ENCODE assay signal across 34 cellular contexts in the genomic region with DNA sequence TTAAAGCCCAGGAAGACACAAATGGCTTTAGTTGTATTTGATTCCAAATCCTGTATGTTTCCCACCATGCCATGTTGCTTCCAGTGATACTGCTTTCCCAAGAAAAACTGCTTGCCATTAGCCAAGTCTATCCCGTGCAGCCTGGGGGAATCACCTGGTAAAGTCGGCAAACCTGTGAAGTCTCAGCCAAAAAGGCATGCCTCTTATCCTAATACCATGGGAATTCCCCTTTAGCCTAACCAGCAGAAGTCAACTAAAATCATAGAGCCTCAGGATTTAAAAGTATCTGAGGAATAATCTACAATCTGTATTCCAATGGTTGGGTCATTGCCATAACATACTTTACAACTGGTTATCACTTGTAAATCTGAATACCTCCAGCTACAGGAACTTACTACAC.
"Had no signal": no experiment of that assay in that cellular context is flagged by ENCODE, and none has a peak within 500 bp of the region (broad histone marks: within the 10 kb centered on the region; RNA-seq: fewer than 3 reads in every experiment).

No MANE protein-coding gene starts in this region.

- H3K27me3 ChIP-seq: MG63 had no signal

- DNase-seq: Karpas-422, Kasumi-1, MG63, MM.1S, MV-4-11, NCI-H1048, NCI-H1092, NCI-H1092 treated with DMSO at 0.1 percent for 48 hours, NCI-H1105, NCI-H1105 treated with DMSO at 0.1 percent for 48 hours, NCI-H1417, NCI-H1417 treated with DMSO at 0.1 percent for 48 hours, NCI-H1436, NCI-H1436 treated with DMSO at 0.1 percent for 48 hours, NCI-H146, NCI-H1694, NCI-H1694 treated with DMSO at 0.1 percent for 48 hours, NCI-H187, NCI-H187 treated with DMSO at 0.1 percent for 48 hours, NCI-H1930, NCI-H2029, NCI-H2029 treated with DMSO at 0.1 percent for 48 hours, NCI-H2081, NCI-H2081 treated with DMSO at 0.1 percent for 48 hours, NCI-H2107, NCI-H2171, NCI-H2171 treated with DMSO at 0.1 percent for 48 hours, NCI-H2227 treated with DMSO at 0.1 percent for 48 hours, NCI-H226, NCI-H345, NCI-H446, NCI-H446 treated with DMSO at 0.1 percent for 48 hours, NCI-H510A, NCI-H510A treated with DMSO at 0.1 percent for 48 hours had no signal

- H3K36me3 ChIP-seq: MG63 had no signal

- H3K4me3 ChIP-seq: MG63 had no signal

- H3K9me3 ChIP-seq: MG63 had no signal
